Comparison of ENCODE assay signal across 8 cellular contexts in genomic region chr17:42744806-42745617, GRCh38. TPM values are rescaled to one million over a fixed set of nuclear protein-coding genes. Genes with fewer than 3 reads are reported as not detected.
DNase-seq lines count a peak whose midpoint lies in the region; ATAC-seq and TF ChIP-seq lines count a peak whose summit lies in the region.

EZH1 (minus strand) TSS chr17:42745040; CDS start chr17:42728941, 16,099 bp downstream.

- H3K9me3 ChIP-seq in WERI-Rb-1 (ENCODE audit: severe bottlenecking) (peaks cover 5% of the 10 kb centered on the region), breast epithelium (no peaks in the 10 kb centered on the region), iPS-18c (ENCODE audit: control insufficient read depth, insufficient read depth, low read length) (no peaks in the 10 kb centered on the region), skeletal muscle tissue (ENCODE audit: control insufficient read depth in 3 of 3, low read length in 3 of 3) (no peaks in the 10 kb centered on the region)

- TF ChIP-seq CTCF in WERI-Rb-1 (IDR thresholded peaks at IDR 0.05; ENCODE audit: low read depth, low read length) (no peak), breast epithelium (IDR thresholded peaks at IDR 0.05) (peak in 2 of 3 donors; percentile 32 to 42)

- H3K36me3 ChIP-seq in WERI-Rb-1 (no peaks in the 10 kb centered on the region; the same call in 1 of the 2 replicates), breast epithelium (no peaks in the 10 kb centered on the region), skeletal muscle tissue (ENCODE audit: control insufficient read depth in 3 of 3, insufficient read depth in 3 of 3, low read length in 3 of 3) (no peaks in the 10 kb centered on the region)

- no peaks in the 10 kb centered on the region for H3K27me3 ChIP-seq in WERI-Rb-1 (ENCODE audit: insufficient read depth, low read depth, severe bottlenecking)
- no peaks in the 10 kb centered on the region for H3K27me3 ChIP-seq in breast epithelium
- H3K27me3 ChIP-seq in skeletal muscle tissue (ENCODE audit: control insufficient read depth in 3 of 3, insufficient read depth in 3 of 3, low read length in 3 of 3): no peaks in the 10 kb centered on the region

- intact Hi-C loops in breast epithelium (cut with DNase I; ENCODE audit: low total_unique reads): no loop called here

- ATAC-seq in GM18858 (IDR thresholded peaks at IDR 0.05; ENCODE audit: unreplicated experiment) (peak; percentile 58), HG03103 (IDR thresholded peaks at IDR 0.05; ENCODE audit: low read depth, unreplicated experiment) (peak; percentile 72)

- peak; percentile 86 for TF ChIP-seq POLR2A in breast epithelium (IDR thresholded peaks at IDR 0.05)

- peaks cover 3 to 4% of the 10 kb centered on the region in 2 donors for H3K4me1 ChIP-seq in breast epithelium
- peaks cover 26 to 28% (median 28%) of the 10 kb centered on the region in 3 donors for H3K4me1 ChIP-seq in skeletal muscle tissue (ENCODE audit: control insufficient read depth in 3 of 3, insufficient read depth in 3 of 3, low read length in 3 of 3)

- H3K27ac ChIP-seq in WERI-Rb-1: peak within 1 kb of the TSS; percentile 88
- H3K27ac ChIP-seq in breast epithelium: peak within 1 kb of the TSS; percentile 96 to 97
- H3K27ac ChIP-seq in skeletal muscle tissue (ENCODE audit: low read depth, low read length): peak within 1 kb of the TSS; percentile 90

- DNase-seq in 8988T: peak; percentile 93
- DNase-seq in NCI-H2227 (lab: John Stamatoyannopoulos, UW; ENCODE audit: unreplicated experiment): peak; percentile 97
- peak; percentile 97 for DNase-seq in WERI-Rb-1
- DNase-seq in breast epithelium (ENCODE audit: low spot score in 2 of 2): peak; percentile 84 to 91

- H3K9ac ChIP-seq in skeletal muscle tissue (ENCODE audit: low read depth in 1 of 3, low read length in 3 of 3): peak within 1 kb of the TSS; percentile 79 to 91 (median 87)

- peak within 1 kb of the TSS; percentile 48 for H3K4me3 ChIP-seq in WERI-Rb-1 (ENCODE audit: low read depth, low read length)
- H3K4me3 ChIP-seq in breast epithelium: peak within 1 kb of the TSS; percentile 64 to 81 (median 79)
- H3K4me3 ChIP-seq in iPS-18c (ENCODE audit: insufficient read depth, low read depth, low read length): peak within 1 kb of the TSS; percentile 73
- peak within 1 kb of the TSS; percentile 88 to 94 (median 91) for H3K4me3 ChIP-seq in skeletal muscle tissue (ENCODE audit: low read length in 3 of 3)

RNA-seq across cellular contexts. Expression of gene EZH1, which starts in this region (rescaled TPM):
- total RNA-seq in breast epithelium (10 to 100 TPM; 50.8 to 91.1 (median 70.1) TPM), skeletal muscle tissue (13.0 TPM)

Comparison
In these comparisons a context has a peak if more than half of its experiments do, and no peak if none do; other contexts are left out.
1. Peak in every context shown above with its lines: DNase-seq, ATAC-seq, H3K4me3 ChIP-seq and H3K27ac ChIP-seq.